In the genomic region with DNA sequence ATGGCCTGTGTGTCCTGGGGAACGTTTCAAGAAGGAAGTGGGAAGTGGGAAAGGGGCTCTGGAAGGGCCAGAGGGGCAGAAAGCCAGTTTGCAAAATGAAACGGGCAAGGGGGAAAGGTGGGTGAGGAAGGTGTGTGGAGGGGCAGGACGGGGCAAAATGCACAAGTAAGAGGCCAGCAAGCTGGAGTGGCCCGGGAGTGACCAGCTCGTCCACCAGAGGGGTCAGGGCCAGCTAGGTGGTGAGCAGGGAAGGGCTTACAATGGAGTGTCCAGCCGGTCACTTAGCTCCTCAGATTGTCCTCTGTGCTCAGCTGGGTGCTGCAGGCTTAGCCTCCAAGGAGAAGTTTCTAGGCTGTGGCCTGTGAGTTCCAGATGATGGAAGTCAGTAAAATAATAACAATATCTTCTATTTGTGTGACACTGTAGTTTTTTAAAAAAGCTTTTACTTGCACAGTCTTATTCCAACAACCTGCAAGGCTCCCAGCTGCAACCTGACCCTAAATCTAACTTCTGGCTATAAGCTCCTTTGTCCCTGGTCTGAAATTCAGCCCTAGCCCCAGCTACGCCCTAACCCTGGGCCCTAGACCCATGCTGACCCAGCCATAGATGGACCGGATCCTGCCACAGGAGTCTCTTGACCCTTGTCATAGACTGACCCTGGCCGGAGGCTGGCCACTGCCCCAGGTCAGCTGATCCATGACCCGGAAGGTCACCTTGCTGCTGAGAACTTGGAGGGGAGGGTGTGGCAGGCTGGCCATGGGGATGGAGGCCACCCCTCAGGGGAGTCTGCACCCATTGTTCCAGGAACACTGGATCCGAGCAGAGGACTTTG, we compare ENCODE assay signal across 1 cellular context.
TF ChIP-seq lines count a peak whose summit lies in the region.

No MANE protein-coding gene starts in this region.

TF ChIP-seq in GM12878, 131 proteins besides CTCF, POLR2A, EP300 and RAD21:
- TF ChIP-seq, protein P1, sequence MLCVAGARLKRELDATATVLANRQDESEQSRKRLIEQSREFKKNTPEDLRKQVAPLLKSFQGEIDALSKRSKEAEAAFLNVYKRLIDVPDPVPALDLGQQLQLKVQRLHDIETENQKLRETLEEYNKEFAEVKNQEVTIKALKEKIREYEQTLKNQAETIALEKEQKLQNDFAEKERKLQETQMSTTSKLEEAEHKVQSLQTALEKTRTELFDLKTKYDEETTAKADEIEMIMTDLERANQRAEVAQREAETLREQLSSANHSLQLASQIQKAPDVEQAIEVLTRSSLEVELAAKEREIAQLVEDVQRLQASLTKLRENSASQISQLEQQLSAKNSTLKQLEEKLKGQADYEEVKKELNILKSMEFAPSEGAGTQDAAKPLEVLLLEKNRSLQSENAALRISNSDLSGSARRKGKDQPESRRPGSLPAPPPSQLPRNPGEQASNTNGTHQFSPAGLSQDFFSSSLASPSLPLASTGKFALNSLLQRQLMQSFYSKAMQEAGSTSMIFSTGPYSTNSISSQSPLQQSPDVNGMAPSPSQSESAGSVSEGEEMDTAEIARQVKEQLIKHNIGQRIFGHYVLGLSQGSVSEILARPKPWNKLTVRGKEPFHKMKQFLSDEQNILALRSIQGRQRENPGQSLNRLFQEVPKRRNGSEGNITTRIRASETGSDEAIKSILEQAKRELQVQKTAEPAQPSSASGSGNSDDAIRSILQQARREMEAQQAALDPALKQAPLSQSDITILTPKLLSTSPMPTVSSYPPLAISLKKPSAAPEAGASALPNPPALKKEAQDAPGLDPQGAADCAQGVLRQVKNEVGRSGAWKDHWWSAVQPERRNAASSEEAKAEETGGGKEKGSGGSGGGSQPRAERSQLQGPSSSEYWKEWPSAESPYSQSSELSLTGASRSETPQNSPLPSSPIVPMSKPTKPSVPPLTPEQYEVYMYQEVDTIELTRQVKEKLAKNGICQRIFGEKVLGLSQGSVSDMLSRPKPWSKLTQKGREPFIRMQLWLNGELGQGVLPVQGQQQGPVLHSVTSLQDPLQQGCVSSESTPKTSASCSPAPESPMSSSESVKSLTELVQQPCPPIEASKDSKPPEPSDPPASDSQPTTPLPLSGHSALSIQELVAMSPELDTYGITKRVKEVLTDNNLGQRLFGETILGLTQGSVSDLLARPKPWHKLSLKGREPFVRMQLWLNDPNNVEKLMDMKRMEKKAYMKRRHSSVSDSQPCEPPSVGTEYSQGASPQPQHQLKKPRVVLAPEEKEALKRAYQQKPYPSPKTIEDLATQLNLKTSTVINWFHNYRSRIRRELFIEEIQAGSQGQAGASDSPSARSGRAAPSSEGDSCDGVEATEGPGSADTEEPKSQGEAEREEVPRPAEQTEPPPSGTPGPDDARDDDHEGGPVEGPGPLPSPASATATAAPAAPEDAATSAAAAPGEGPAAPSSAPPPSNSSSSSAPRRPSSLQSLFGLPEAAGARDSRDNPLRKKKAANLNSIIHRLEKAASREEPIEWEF (IDR thresholded peaks at IDR 0.05; ENCODE audit: insufficient replicate concordance, low read depth, low read length), result no peak
- TF ChIP-seq LARP7 (IDR thresholded peaks at IDR 0.05) (no peak), HCFC1 (IDR thresholded peaks at IDR 0.05; ENCODE audit: low read length) (no peak), SIX5 (IDR thresholded peaks at IDR 0.05; ENCODE audit: low read depth, low read length, severe bottlenecking) (no peak), HDAC2 (IDR thresholded peaks at IDR 0.05) (no peak), EGR1 (IDR thresholded peaks at IDR 0.05; ENCODE audit: borderline replicate concordance in 1 of 2, low read depth in 2 of 2, low read length in 2 of 2) (no peak)
- TF ChIP-seq, protein P2, sequence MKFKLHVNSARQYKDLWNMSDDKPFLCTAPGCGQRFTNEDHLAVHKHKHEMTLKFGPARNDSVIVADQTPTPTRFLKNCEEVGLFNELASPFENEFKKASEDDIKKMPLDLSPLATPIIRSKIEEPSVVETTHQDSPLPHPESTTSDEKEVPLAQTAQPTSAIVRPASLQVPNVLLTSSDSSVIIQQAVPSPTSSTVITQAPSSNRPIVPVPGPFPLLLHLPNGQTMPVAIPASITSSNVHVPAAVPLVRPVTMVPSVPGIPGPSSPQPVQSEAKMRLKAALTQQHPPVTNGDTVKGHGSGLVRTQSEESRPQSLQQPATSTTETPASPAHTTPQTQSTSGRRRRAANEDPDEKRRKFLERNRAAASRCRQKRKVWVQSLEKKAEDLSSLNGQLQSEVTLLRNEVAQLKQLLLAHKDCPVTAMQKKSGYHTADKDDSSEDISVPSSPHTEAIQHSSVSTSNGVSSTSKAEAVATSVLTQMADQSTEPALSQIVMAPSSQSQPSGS (IDR thresholded peaks at IDR 0.05; ENCODE audit: low read length), result no peak
- TF ChIP-seq, protein P3, sequence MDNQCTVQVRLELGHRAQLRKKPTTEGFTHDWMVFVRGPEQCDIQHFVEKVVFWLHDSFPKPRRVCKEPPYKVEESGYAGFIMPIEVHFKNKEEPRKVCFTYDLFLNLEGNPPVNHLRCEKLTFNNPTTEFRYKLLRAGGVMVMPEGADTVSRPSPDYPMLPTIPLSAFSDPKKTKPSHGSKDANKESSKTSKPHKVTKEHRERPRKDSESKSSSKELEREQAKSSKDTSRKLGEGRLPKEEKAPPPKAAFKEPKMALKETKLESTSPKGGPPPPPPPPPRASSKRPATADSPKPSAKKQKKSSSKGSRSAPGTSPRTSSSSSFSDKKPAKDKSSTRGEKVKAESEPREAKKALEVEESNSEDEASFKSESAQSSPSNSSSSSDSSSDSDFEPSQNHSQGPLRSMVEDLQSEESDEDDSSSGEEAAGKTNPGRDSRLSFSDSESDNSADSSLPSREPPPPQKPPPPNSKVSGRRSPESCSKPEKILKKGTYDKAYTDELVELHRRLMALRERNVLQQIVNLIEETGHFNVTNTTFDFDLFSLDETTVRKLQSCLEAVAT (IDR thresholded peaks at IDR 0.05), result no peak
- TF ChIP-seq, protein P4, sequence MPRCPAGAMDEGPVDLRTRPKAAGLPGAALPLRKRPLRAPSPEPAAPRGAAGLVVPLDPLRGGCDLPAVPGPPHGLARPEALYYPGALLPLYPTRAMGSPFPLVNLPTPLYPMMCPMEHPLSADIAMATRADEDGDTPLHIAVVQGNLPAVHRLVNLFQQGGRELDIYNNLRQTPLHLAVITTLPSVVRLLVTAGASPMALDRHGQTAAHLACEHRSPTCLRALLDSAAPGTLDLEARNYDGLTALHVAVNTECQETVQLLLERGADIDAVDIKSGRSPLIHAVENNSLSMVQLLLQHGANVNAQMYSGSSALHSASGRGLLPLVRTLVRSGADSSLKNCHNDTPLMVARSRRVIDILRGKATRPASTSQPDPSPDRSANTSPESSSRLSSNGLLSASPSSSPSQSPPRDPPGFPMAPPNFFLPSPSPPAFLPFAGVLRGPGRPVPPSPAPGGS (IDR thresholded peaks at IDR 0.05; ENCODE audit: borderline replicate concordance, insufficient read depth, low read depth, low read length, poor library complexity, severe bottlenecking), result no peak
TF ChIP-seq in GM12878: peak in this region for 0.
